14 cellular contexts compared by ENCODE assay signal in the genomic region with DNA sequence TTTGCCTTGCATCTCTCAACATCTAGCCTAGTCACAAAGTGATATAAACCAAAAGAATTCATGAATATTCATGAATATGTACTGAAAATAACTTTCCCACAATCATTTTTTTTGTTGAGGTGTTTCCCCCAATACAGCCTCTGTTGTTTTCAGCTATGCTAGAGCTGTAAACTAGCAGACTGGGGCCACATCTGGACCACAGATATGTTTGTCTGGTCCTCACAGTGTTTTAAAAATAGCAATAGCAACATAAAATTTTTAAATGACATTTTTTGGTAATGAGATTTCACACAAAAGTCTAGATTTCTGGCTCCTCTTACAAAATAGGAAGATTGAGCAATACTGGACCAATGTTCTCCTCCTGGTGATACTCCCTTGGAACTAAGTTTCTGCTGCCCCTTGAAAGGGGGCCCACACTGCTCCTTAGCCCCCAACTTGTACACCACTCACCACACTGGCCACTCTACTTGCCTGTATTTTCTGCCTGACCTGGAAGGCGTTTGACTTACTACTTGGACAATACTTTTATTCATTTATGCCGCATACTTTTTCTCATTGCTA.
"Had no signal": no experiment of that assay in that cellular context is flagged by ENCODE, and none has a peak within 500 bp of the region (broad histone marks: within the 10 kb centered on the region; RNA-seq: fewer than 3 reads in every experiment).

No MANE protein-coding gene starts in this region.

- H3K4me3 Mint-ChIP-seq: activated CD4-positive, alpha-beta memory T cell treated with anti-CD3 and anti-CD28 coated beads, Interleukin-2, amount 10 ng/mL, durations not matched to agents 7 days and 5 days; natural killer cell; stimulated activated naive B cell treated with anti-CD40 and anti-IgM and Interleukin-4, amounts not matched to agents 10 μg/mL and 1 μg/mL and 100 μg/mL, for 72 hours had no signal

- H3K4me3 ChIP-seq: transverse colon had no signal

- DNase-seq: activated CD4-positive, alpha-beta memory T cell treated with anti-CD3 and anti-CD28 coated beads, Interleukin-2, amount 10 ng/mL, durations not matched to agents 7 days and 5 days; activated effector memory CD4-positive, alpha-beta T cell treated with anti-CD3 and anti-CD28 coated beads, Interleukin-2, amount 50 U/mL, for 16 hours; activated T-cell treated with anti-CD3 and anti-CD28 coated beads, Interleukin-2, amount 50 U/mL, for 48 hours; amniotic stem cell; brain microvascular endothelial cell; cortex of kidney; effector CD4-positive, alpha-beta T cell; kidney glomerular epithelial cell; mesendoderm; natural killer cell; stimulated activated CD4-positive, alpha-beta T cell treated with anti-CD3 and anti-CD28 coated beads, Interleukin-2, amount 100 ng/mL, for 48 hours; stimulated activated naive B cell treated with anti-CD40 and anti-IgM and Interleukin-4, amounts not matched to agents 10 μg/mL and 1 μg/mL and 100 μg/mL, for 72 hours; transverse colon had no signal

- ATAC-seq: activated naive CD4-positive, alpha-beta T cell treated with anti-CD3 and anti-CD28 coated beads, Interleukin-2, amount 50 U/mL, for 72 hours; natural killer cell; stimulated activated naive B cell treated with anti-CD40 and anti-IgM and Interleukin-4, amounts not matched to agents 10 μg/mL and 1 μg/mL and 100 μg/mL, for 72 hours had no signal

- H3K36me3 Mint-ChIP-seq: natural killer cell; stimulated activated naive B cell treated with anti-CD40 and anti-IgM and Interleukin-4, amounts not matched to agents 10 μg/mL and 1 μg/mL and 100 μg/mL, for 72 hours had no signal

- H3K27ac Mint-ChIP-seq: activated CD4-positive, alpha-beta memory T cell treated with anti-CD3 and anti-CD28 coated beads, Interleukin-2, amount 10 ng/mL, durations not matched to agents 7 days and 5 days; activated naive CD4-positive, alpha-beta T cell treated with anti-CD3 and anti-CD28 coated beads, Interleukin-2, amount 50 U/mL, for 72 hours; natural killer cell; stimulated activated naive B cell treated with anti-CD40 and anti-IgM and Interleukin-4, amounts not matched to agents 10 μg/mL and 1 μg/mL and 100 μg/mL, for 72 hours had no signal

- H3K4me1 Mint-ChIP-seq: activated CD4-positive, alpha-beta memory T cell treated with anti-CD3 and anti-CD28 coated beads, Interleukin-2, amount 10 ng/mL, durations not matched to agents 7 days and 5 days; natural killer cell; stimulated activated naive B cell treated with anti-CD40 and anti-IgM and Interleukin-4, amounts not matched to agents 10 μg/mL and 1 μg/mL and 100 μg/mL, for 72 hours had no signal

- H3K27me3 Mint-ChIP-seq: activated CD4-positive, alpha-beta memory T cell treated with anti-CD3 and anti-CD28 coated beads, Interleukin-2, amount 10 ng/mL, durations not matched to agents 7 days and 5 days; stimulated activated naive B cell treated with anti-CD40 and anti-IgM and Interleukin-4, amounts not matched to agents 10 μg/mL and 1 μg/mL and 100 μg/mL, for 72 hours had no signal
